Comparison of ENCODE assay signal across 15 cellular contexts in genomic region chr11:82865841-82866240, GRCh38.
"Had no signal": no experiment of that assay in that cellular context is flagged by ENCODE, and none has a peak within 500 bp of the region (broad histone marks: within the 10 kb centered on the region; RNA-seq: fewer than 3 reads in every experiment).

No MANE protein-coding gene starts in this region.

- H3K79me2 ChIP-seq: parathyroid adenoma had no signal

- H3K27me3 Mint-ChIP-seq: activated naive CD8-positive, alpha-beta T cell treated with anti-CD3 and anti-CD28 coated beads for 36 hours; stimulated activated naive CD8-positive, alpha-beta T cell treated with anti-CD3 and anti-CD28 coated beads, Interleukin-15, amount 100 ng/mL, for 72 hours had no signal

- H3K36me3 Mint-ChIP-seq: activated CD8-positive, alpha-beta memory T cell treated with anti-CD3 and anti-CD28 coated beads, Interleukin-2, amount 10 ng/mL, durations not matched to agents 7 days and 5 days; activated naive CD8-positive, alpha-beta T cell treated with anti-CD3 and anti-CD28 coated beads for 36 hours had no signal

- H3K27me3 ChIP-seq: esophagus squamous epithelium, gastroesophageal sphincter had no signal

- ATAC-seq: activated CD8-positive, alpha-beta memory T cell treated with anti-CD3 and anti-CD28 coated beads, Interleukin-2, amount 10 ng/mL, durations not matched to agents 7 days and 5 days; activated T-cell treated with anti-CD3 and anti-CD28 coated beads, Interleukin-2, amount 50 U/mL, for 72 hours; gastroesophageal sphincter; left ventricle myocardium superior; stimulated activated naive CD8-positive, alpha-beta T cell treated with anti-CD3 and anti-CD28 coated beads, Interleukin-15, amount 100 ng/mL, for 72 hours had no signal

- H3K9me3 ChIP-seq: esophagus squamous epithelium, gastroesophageal sphincter, thoracic aorta had no signal

- H3K4me3 ChIP-seq: esophagus squamous epithelium, gastroesophageal sphincter, skin epidermis, thoracic aorta had no signal

- H3K4me1 ChIP-seq: parathyroid adenoma had no signal

- H2AFZ ChIP-seq: parathyroid adenoma had no signal

- H3K27ac Mint-ChIP-seq: activated CD8-positive, alpha-beta memory T cell treated with anti-CD3 and anti-CD28 coated beads, Interleukin-2, amount 10 ng/mL, durations not matched to agents 7 days and 5 days; activated naive CD8-positive, alpha-beta T cell treated with anti-CD3 and anti-CD28 coated beads for 36 hours; activated T-cell treated with anti-CD3 and anti-CD28 coated beads, Interleukin-2, amount 50 U/mL, for 72 hours; stimulated activated naive CD8-positive, alpha-beta T cell treated with anti-CD3 and anti-CD28 coated beads, Interleukin-15, amount 100 ng/mL, for 72 hours had no signal

- H3K4me3 Mint-ChIP-seq: activated CD8-positive, alpha-beta memory T cell treated with anti-CD3 and anti-CD28 coated beads, Interleukin-2, amount 10 ng/mL, durations not matched to agents 7 days and 5 days; activated naive CD8-positive, alpha-beta T cell treated with anti-CD3 and anti-CD28 coated beads for 36 hours; activated T-cell treated with anti-CD3 and anti-CD28 coated beads, Interleukin-2, amount 50 U/mL, for 72 hours; stimulated activated naive CD8-positive, alpha-beta T cell treated with anti-CD3 and anti-CD28 coated beads, Interleukin-15, amount 100 ng/mL, for 72 hours had no signal

- H3K9me3 Mint-ChIP-seq: activated naive CD8-positive, alpha-beta T cell treated with anti-CD3 and anti-CD28 coated beads for 36 hours; activated T-cell treated with anti-CD3 and anti-CD28 coated beads, Interleukin-2, amount 50 U/mL, for 72 hours; stimulated activated naive CD8-positive, alpha-beta T cell treated with anti-CD3 and anti-CD28 coated beads, Interleukin-15, amount 100 ng/mL, for 72 hours had no signal

- H3K27ac ChIP-seq: esophagus squamous epithelium, gastroesophageal sphincter, parathyroid adenoma, skin epidermis, thoracic aorta had no signal

- H3K9ac ChIP-seq: parathyroid adenoma had no signal

- H3K36me3 ChIP-seq: esophagus squamous epithelium, gastroesophageal sphincter, thoracic aorta had no signal

- DNase-seq: activated CD4-positive, alpha-beta T cell treated with anti-CD3 and anti-CD28 coated beads, Interleukin-2, amount 50 U/mL, for 4 hours; activated CD8-positive, alpha-beta memory T cell treated with anti-CD3 and anti-CD28 coated beads, Interleukin-2, amount 10 ng/mL, durations not matched to agents 7 days and 5 days; activated gamma-delta T cell treated with Interleukin-2 at 50 U/mL for 16 hours; activated naive CD8-positive, alpha-beta T cell treated with anti-CD3 and anti-CD28 coated beads for 36 hours; activated T-cell treated with anti-CD3 and anti-CD28 coated beads, Interleukin-2, amount 50 U/mL, for 72 hours; anterior cingulate cortex; esophagus squamous epithelium; kidney; left ventricle myocardium superior; stimulated activated CD4-positive, alpha-beta T cell treated with anti-CD3 and anti-CD28 coated beads, Interleukin-4, amount 100 ng/mL, for 4 hours; stimulated activated naive CD8-positive, alpha-beta T cell treated with anti-CD3 and anti-CD28 coated beads, Interleukin-15, amount 100 ng/mL, for 72 hours had no signal
